1 cellular context compared by ENCODE assay signal in genomic region chr19:40348125-40348913, GRCh38.
TF ChIP-seq lines count a peak whose summit lies in the region.

Gene C19orf47 (minus strand): TSS chr19:40348397. CDS start chr19:40341857, 6,540 bp downstream.
Gene PLD3 (plus strand): TSS chr19:40348695. CDS start chr19:40366484, 17,789 bp downstream.

TF ChIP-seq in HepG2, 621 proteins besides CTCF, POLR2A, EP300 and RAD21 (continued from another document and continues in another):
- TF ChIP-seq ZSCAN29 (CRISPR knock-in tag; conservative IDR thresholded peaks at IDR 0.05) (no peak), NAIF1 (CRISPR knock-in tag; IDR thresholded peaks at IDR 0.05; ENCODE audit: borderline replicate concordance) (no peak), NR2C2 (CRISPR knock-in tag; IDR thresholded peaks at IDR 0.05; ENCODE audit: borderline replicate concordance) (peak; percentile 98), SKI (IDR thresholded peaks at IDR 0.05; ENCODE audit: partially characterized antibody) (peak; percentile 84), ZNF709 (CRISPR knock-in tag; IDR thresholded peaks at IDR 0.05) (no peak), SRSF9 (IDR thresholded peaks at IDR 0.05; ENCODE audit: borderline replicate concordance, insufficient read depth, low read depth, low read length, poor library complexity, severe bottlenecking) (no peak), SP5 (CRISPR knock-in tag; IDR thresholded peaks at IDR 0.05; ENCODE audit: borderline replicate concordance, low read depth) (no peak), SALL1 (CRISPR knock-in tag; IDR thresholded peaks at IDR 0.05) (peak; percentile 71), SSRP1 (CRISPR knock-in tag; IDR thresholded peaks at IDR 0.05) (no peak), SRSF4 (IDR thresholded peaks at IDR 0.05; ENCODE audit: low read depth, low read length, poor library complexity, severe bottlenecking) (no peak), CBX5 (CRISPR knock-in tag; IDR thresholded peaks at IDR 0.05; ENCODE audit: borderline replicate concordance) (peak; percentile 88; the same call in 1 of the 2 replicates), ARID2 (CRISPR knock-in tag; IDR thresholded peaks at IDR 0.05; ENCODE audit: borderline replicate concordance) (no peak), ZNF292 (CRISPR knock-in tag; IDR thresholded peaks at IDR 0.05; ENCODE audit: borderline replicate concordance, low read depth) (no peak), ZNF232 (CRISPR knock-in tag; IDR thresholded peaks at IDR 0.05; ENCODE audit: borderline replicate concordance) (no peak), PRDM10 (CRISPR knock-in tag; IDR thresholded peaks at IDR 0.05; ENCODE audit: low read depth) (peak; percentile 67; the same call in 1 of the 2 replicates), DNMT3B (CRISPR knock-in tag; conservative IDR thresholded peaks at IDR 0.05) (no peak), ZNF790 (CRISPR knock-in tag; IDR thresholded peaks at IDR 0.05; ENCODE audit: borderline replicate concordance) (no peak), ZNF749 (CRISPR knock-in tag; IDR thresholded peaks at IDR 0.05; ENCODE audit: borderline replicate concordance) (no peak), ZNF225 (CRISPR knock-in tag; IDR thresholded peaks at IDR 0.05) (no peak), ZNF563 (CRISPR knock-in tag; IDR thresholded peaks at IDR 0.05) (no peak), ZNF503 (CRISPR knock-in tag; IDR thresholded peaks at IDR 0.05) (no peak), ZNF567 (CRISPR knock-in tag; IDR thresholded peaks at IDR 0.05; ENCODE audit: borderline replicate concordance) (no peak), ZNF691 (CRISPR knock-in tag; IDR thresholded peaks at IDR 0.05; ENCODE audit: borderline replicate concordance, low read depth) (no peak), RARA (CRISPR knock-in tag; IDR thresholded peaks at IDR 0.05) (0 out of 2 replicates have a peak, but pooled peaks have one; percentile 49), ZC3H4 (CRISPR knock-in tag; IDR thresholded peaks at IDR 0.05; ENCODE audit: borderline replicate concordance) (no peak), ZNF260 (CRISPR knock-in tag; IDR thresholded peaks at IDR 0.05; ENCODE audit: borderline replicate concordance, low read depth) (no peak), KDM5A (IDR thresholded peaks at IDR 0.05; ENCODE audit: borderline replicate concordance, low read length) (peak; percentile 33; the same call in 1 of the 2 replicates), SETDB1 (CRISPR knock-in tag; IDR thresholded peaks at IDR 0.05; ENCODE audit: borderline replicate concordance) (no peak), ZBTB37 (CRISPR knock-in tag; IDR thresholded peaks at IDR 0.05) (no peak), ZSCAN20 (CRISPR knock-in tag; IDR thresholded peaks at IDR 0.05; ENCODE audit: borderline replicate concordance) (no peak), FOXC1 (CRISPR knock-in tag; IDR thresholded peaks at IDR 0.05; ENCODE audit: borderline replicate concordance) (peak; percentile 14; the same call in 1 of the 2 replicates), ZNF704 (CRISPR knock-in tag; IDR thresholded peaks at IDR 0.05; ENCODE audit: borderline replicate concordance) (0 out of 2 replicates have a peak, but pooled peaks have one; percentile 33), SIN3A (IDR thresholded peaks at IDR 0.05; ENCODE audit: borderline replicate concordance, low read depth, low read length) (peak; percentile 43; the same call in 1 of the 2 replicates), FLYWCH1 (CRISPR knock-in tag; IDR thresholded peaks at IDR 0.05) (no peak), KDM6A (CRISPR knock-in tag; IDR thresholded peaks at IDR 0.05; ENCODE audit: low read depth) (no peak), MIXL1 (CRISPR knock-in tag; IDR thresholded peaks at IDR 0.05) (no peak), ZNF510 (CRISPR knock-in tag; IDR thresholded peaks at IDR 0.05; ENCODE audit: low read depth) (no peak), HOXD1 (CRISPR knock-in tag; IDR thresholded peaks at IDR 0.05) (peak; percentile 72), FOXM1 (CRISPR knock-in tag; IDR thresholded peaks at IDR 0.05) (no peak), RFX3 (CRISPR knock-in tag; IDR thresholded peaks at IDR 0.05) (no peak), SOX13 (IDR thresholded peaks at IDR 0.05) (no peak), SOX13 (CRISPR knock-in tag; conservative IDR thresholded peaks at IDR 0.05 in 1 of 2, IDR thresholded peaks at IDR 0.05 in 1 of 2) (peak in 1 of 2 experiments; percentile 36; a peak in 1 of 4 replicates), PRMT3 (CRISPR knock-in tag; IDR thresholded peaks at IDR 0.05; ENCODE audit: borderline replicate concordance, low read depth) (no peak)
- TF ChIP-seq, protein P1, sequence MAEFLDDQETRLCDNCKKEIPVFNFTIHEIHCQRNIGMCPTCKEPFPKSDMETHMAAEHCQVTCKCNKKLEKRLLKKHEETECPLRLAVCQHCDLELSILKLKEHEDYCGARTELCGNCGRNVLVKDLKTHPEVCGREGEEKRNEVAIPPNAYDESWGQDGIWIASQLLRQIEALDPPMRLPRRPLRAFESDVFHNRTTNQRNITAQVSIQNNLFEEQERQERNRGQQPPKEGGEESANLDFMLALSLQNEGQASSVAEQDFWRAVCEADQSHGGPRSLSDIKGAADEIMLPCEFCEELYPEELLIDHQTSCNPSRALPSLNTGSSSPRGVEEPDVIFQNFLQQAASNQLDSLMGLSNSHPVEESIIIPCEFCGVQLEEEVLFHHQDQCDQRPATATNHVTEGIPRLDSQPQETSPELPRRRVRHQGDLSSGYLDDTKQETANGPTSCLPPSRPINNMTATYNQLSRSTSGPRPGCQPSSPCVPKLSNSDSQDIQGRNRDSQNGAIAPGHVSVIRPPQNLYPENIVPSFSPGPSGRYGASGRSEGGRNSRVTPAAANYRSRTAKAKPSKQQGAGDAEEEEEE (CRISPR knock-in tag; IDR thresholded peaks at IDR 0.05; ENCODE audit: borderline replicate concordance) = no peak
- TF ChIP-seq, protein P2, sequence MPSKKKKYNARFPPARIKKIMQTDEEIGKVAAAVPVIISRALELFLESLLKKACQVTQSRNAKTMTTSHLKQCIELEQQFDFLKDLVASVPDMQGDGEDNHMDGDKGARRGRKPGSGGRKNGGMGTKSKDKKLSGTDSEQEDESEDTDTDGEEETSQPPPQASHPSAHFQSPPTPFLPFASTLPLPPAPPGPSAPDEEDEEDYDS (CRISPR knock-in tag; IDR thresholded peaks at IDR 0.05) = peak; percentile 71
- TF ChIP-seq, protein P3, sequence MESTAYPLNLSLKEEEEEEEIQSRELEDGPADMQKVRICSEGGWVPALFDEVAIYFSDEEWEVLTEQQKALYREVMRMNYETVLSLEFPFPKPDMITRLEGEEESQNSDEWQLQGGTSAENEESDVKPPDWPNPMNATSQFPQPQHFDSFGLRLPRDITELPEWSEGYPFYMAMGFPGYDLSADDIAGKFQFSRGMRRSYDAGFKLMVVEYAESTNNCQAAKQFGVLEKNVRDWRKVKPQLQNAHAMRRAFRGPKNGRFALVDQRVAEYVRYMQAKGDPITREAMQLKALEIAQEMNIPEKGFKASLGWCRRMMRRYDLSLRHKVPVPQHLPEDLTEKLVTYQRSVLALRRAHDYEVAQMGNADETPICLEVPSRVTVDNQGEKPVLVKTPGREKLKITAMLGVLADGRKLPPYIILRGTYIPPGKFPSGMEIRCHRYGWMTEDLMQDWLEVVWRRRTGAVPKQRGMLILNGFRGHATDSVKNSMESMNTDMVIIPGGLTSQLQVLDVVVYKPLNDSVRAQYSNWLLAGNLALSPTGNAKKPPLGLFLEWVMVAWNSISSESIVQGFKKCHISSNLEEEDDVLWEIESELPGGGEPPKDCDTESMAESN (CRISPR knock-in tag; conservative IDR thresholded peaks at IDR 0.05) = peak; percentile 83
- TF ChIP-seq, protein P4, sequence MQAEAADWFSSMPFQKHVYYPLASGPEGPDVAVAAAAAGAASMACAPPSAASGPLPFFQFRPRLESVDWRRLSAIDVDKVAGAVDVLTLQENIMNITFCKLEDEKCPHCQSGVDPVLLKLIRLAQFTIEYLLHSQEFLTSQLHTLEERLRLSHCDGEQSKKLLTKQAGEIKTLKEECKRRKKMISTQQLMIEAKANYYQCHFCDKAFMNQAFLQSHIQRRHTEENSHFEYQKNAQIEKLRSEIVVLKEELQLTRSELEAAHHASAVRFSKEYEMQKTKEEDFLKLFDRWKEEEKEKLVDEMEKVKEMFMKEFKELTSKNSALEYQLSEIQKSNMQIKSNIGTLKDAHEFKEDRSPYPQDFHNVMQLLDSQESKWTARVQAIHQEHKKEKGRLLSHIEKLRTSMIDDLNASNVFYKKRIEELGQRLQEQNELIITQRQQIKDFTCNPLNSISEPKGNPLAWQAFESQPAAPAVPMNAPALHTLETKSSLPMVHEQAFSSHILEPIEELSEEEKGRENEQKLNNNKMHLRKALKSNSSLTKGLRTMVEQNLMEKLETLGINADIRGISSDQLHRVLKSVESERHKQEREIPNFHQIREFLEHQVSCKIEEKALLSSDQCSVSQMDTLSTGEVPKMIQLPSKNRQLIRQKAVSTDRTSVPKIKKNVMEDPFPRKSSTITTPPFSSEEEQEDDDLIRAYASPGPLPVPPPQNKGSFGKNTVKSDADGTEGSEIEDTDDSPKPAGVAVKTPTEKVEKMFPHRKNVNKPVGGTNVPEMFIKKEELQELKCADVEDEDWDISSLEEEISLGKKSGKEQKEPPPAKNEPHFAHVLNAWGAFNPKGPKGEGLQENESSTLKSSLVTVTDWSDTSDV (CRISPR knock-in tag; IDR thresholded peaks at IDR 0.05) = no peak
- TF ChIP-seq, protein P5, sequence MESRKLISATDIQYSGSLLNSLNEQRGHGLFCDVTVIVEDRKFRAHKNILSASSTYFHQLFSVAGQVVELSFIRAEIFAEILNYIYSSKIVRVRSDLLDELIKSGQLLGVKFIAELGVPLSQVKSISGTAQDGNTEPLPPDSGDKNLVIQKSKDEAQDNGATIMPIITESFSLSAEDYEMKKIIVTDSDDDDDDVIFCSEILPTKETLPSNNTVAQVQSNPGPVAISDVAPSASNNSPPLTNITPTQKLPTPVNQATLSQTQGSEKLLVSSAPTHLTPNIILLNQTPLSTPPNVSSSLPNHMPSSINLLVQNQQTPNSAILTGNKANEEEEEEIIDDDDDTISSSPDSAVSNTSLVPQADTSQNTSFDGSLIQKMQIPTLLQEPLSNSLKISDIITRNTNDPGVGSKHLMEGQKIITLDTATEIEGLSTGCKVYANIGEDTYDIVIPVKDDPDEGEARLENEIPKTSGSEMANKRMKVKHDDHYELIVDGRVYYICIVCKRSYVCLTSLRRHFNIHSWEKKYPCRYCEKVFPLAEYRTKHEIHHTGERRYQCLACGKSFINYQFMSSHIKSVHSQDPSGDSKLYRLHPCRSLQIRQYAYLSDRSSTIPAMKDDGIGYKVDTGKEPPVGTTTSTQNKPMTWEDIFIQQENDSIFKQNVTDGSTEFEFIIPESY (CRISPR knock-in tag; IDR thresholded peaks at IDR 0.05) = 0 out of 2 replicates have a peak, but pooled peaks have one; percentile 10
